Comparison of ENCODE assay signal across 30 cellular contexts in the genomic region with DNA sequence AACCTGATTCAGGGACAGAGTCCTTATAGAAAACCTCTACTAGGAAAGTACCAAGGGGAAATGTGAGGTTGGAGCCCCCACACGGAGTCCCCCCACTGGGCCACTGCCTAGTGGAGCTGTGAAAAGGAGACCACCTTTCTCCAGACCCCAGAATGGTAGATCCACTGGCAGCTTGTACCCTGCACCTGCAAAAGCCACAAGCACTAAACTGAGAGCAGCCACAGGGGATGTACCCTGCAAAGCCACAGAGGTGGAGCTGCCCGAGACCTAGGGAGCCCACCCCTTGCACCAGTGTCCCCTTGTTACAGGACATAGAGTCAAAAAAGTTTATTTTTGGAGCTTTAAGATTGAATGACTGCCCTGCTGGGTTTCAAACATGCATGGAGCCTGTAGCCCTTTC.
"Had no signal": no experiment of that assay in that cellular context is flagged by ENCODE, and none has a peak within 500 bp of the region (broad histone marks: within the 10 kb centered on the region; RNA-seq: fewer than 3 reads in every experiment).

No MANE protein-coding gene starts in this region.

- H3K27ac ChIP-seq: KMS-11, PC-9, RWPE1, SJSA1 had no signal

- H3K4me2 ChIP-seq: KMS-11, PC-9, SK-N-SH had no signal

- H2AFZ ChIP-seq: PC-9 had no signal

- H3K9ac ChIP-seq: KMS-11, SK-N-SH had no signal

- DNase-seq: Karpas-422, MM.1S, MV-4-11, NCI-H1092, NCI-H1105, NCI-H1417 treated with DMSO at 0.1 percent for 48 hours, NCI-H1436 treated with DMSO at 0.1 percent for 48 hours, NCI-H1694 treated with DMSO at 0.1 percent for 48 hours, NCI-H187 treated with DMSO at 0.1 percent for 48 hours, NCI-H2029, NCI-H2081, NCI-H2171 treated with DMSO at 0.1 percent for 48 hours, NCI-H2227 treated with DMSO at 0.1 percent for 48 hours, NCI-H345, NCI-H446, NCI-H510A treated with DMSO at 0.1 percent for 48 hours, NCI-H524 treated with DMSO at 0.1 percent for 48 hours, NCI-H69, NCI-H748 treated with DMSO at 0.1 percent for 48 hours, NCI-H82, PC-9, Right ventricle myocardium superior, SHP77 treated with DMSO at 0.1 percent for 48 hours, SK-N-SH, SW 1271 had no signal

- H3K4me3 ChIP-seq: PC-9, SJSA1 had no signal

- ATAC-seq: Panc1 had no signal

- H3K9me3 ChIP-seq: SJSA1, SK-N-SH had no signal

- H3K27me3 ChIP-seq: SJSA1 had no signal

- H3K4me1 ChIP-seq: SJSA1 had no signal

- H3K36me3 ChIP-seq: SJSA1 had no signal

- FAIRE-seq: RCC 7860 had no signal
